ENCODE assay signal across 7 cellular contexts in genomic region chr6:129159242-129159641, GRCh38.
A peak's percentile ranks its signal among the peaks of the same experiment; 100 is the strongest.
DNase-seq lines count a peak whose midpoint lies in the region; ATAC-seq and TF ChIP-seq lines count a peak whose summit lies in the region.
"Not testable (repeated sequence)": the region's sequence is repeated elsewhere in the genome, so short reads cannot be mapped to it uniquely, and the experiment has no call there.

No MANE protein-coding gene starts in this region.

- H3K27me3 ChIP-seq in GM23338 (ENCODE audit: insufficient read depth); SK-N-SH (ENCODE audit: insufficient read depth); fibroblast of lung (ENCODE audit: control insufficient read depth, insufficient read depth, low read length); spleen (replicated peaks in 1 of 7): not testable (repeated sequence)

- not testable (repeated sequence) for H3K4me1 ChIP-seq in GM23338 (ENCODE audit: insufficient read depth); SK-N-SH (ENCODE audit: control insufficient read depth in 1 of 2, insufficient read depth in 2 of 2, low read depth in 1 of 2, low read length in 1 of 2); fibroblast of lung (ENCODE audit: control insufficient read depth, extremely low read depth, insufficient read depth, low read length); spleen

- H3K27ac ChIP-seq in GM23338 (ENCODE audit: low read depth); SK-N-SH (ENCODE audit: low read depth in 2 of 2, low read length in 1 of 2); fibroblast of lung (ENCODE audit: insufficient read depth, low read length); spleen: not testable (repeated sequence)

- not testable (repeated sequence) for H3K79me2 ChIP-seq in GM23338 (replicated peaks; ENCODE audit: insufficient read depth); SK-N-SH (ENCODE audit: insufficient read depth); fibroblast of lung (ENCODE audit: control insufficient read depth, insufficient read depth, low read length)

- not testable (repeated sequence) for H3K4me1 Mint-ChIP-seq in GM23338

- not testable (repeated sequence) for H3K27me3 Mint-ChIP-seq in GM23338 (ENCODE audit: insufficient read depth, low read depth, poor library complexity)

- H4K20me1 ChIP-seq in GM23338 (replicated peaks; ENCODE audit: insufficient read depth); SK-N-SH (ENCODE audit: insufficient read depth); fibroblast of lung (ENCODE audit: control insufficient read depth, extremely low read depth, insufficient read depth, low read length): not testable (repeated sequence)

- TF ChIP-seq RAD21 in SK-N-SH (IDR thresholded peaks at IDR 0.05; ENCODE audit: low read length): not testable (repeated sequence)

- H3K9me2 ChIP-seq in GM23338 (ENCODE audit: insufficient read depth); SK-N-SH: not testable (repeated sequence)

- H3K36me3 ChIP-seq in GM23338 (ENCODE audit: insufficient read depth); SK-N-SH (replicated peaks in 1 of 2; ENCODE audit: control insufficient read depth in 1 of 2, insufficient read depth in 2 of 2, low read length in 1 of 2); fibroblast of lung (ENCODE audit: control insufficient read depth, insufficient read depth, low read length); spleen: not testable (repeated sequence)

- TF ChIP-seq EP300 in SK-N-SH (IDR thresholded peaks at IDR 0.05; ENCODE audit: borderline replicate concordance in 1 of 2, low read depth in 1 of 2, low read length in 1 of 2): not testable (repeated sequence)

- H3K4me3 ChIP-seq in GM23338; SK-N-SH (ENCODE audit: low read depth in 2 of 2, low read length in 1 of 2); fibroblast of lung (replicated peaks in 1 of 4; ENCODE audit: control extremely low read depth in 1 of 4, insufficient read depth in 1 of 4, low read depth in 3 of 4, low read length in 4 of 4); spleen: not testable (repeated sequence)

- TF ChIP-seq POLR2A in spleen (IDR thresholded peaks at IDR 0.05): not testable (repeated sequence)

- not testable (repeated sequence) for H3K9me3 Mint-ChIP-seq in GM23338

- intact Hi-C loops in left ventricle myocardium superior (cut with micrococcal nuclease); spleen (cut with DNase I; ENCODE audit: low total_unique reads): not testable (repeated sequence)

- H3K4me3 Mint-ChIP-seq in GM23338: not testable (repeated sequence)

- CTCF ChIA-PET in SK-N-SH (lab: Yijun Ruan, JAX): not testable (repeated sequence)

- not testable (repeated sequence) for H3K36me3 Mint-ChIP-seq in GM23338 (ENCODE audit: low read depth)

- not testable (repeated sequence) for H3K9me3 ChIP-seq in SK-N-SH; fibroblast of lung (ENCODE audit: control insufficient read depth, insufficient read depth, low read depth, low read length); spleen

- POLR2A ChIA-PET in SK-N-SH (lab: Yijun Ruan, JAX): not testable (repeated sequence)

- DNase-seq in GM23338 (ENCODE audit: low spot score); SK-N-SH; fibroblast of lung (ENCODE audit: low read depth in 2 of 2); left ventricle myocardium superior: not testable (repeated sequence)
- peak; percentile 65 for DNase-seq in NCI-H1105 treated with DMSO at 0.1 percent for 48 hours (lab: John Stamatoyannopoulos, UW)
- DNase-seq in RPMI7951 (ENCODE audit: low read depth): peak; percentile 12
- peak; percentile 49 for DNase-seq in spleen

- H3K9ac ChIP-seq in SK-N-SH; fibroblast of lung (ENCODE audit: insufficient read depth, low read length): not testable (repeated sequence)

- H3F3A ChIP-seq in GM23338 (replicated peaks; ENCODE audit: low read depth); SK-N-SH (replicated peaks; ENCODE audit: insufficient read depth): not testable (repeated sequence)

- WGBS in SK-N-SH (ENCODE audit: low lambda C conversion rate): 51% methylated on average over 17 of the region's 17 CpGs
- WGBS in spleen, 5 donors: 74 to 87% (median 82%) methylated on average over 17 of the region's 17 CpGs

- H3K4me2 ChIP-seq in GM23338, SK-N-SH: not testable (repeated sequence)
- H3K4me2 ChIP-seq in fibroblast of lung (ENCODE audit: extremely low read depth, insufficient read depth, low read length): peak overlapping the region; percentile 23

- TF ChIP-seq CTCF in GM23338 (conservative IDR thresholded peaks at IDR 0.05; ENCODE audit: low read depth in 2 of 2); SK-N-SH (IDR thresholded peaks at IDR 0.05); fibroblast of lung (conservative IDR thresholded peaks at IDR 0.05 in 1 of 2, IDR thresholded peaks at IDR 0.05 in 1 of 2; ENCODE audit: low read depth in 1 of 2, low read length in 2 of 2); spleen (IDR thresholded peaks at IDR 0.05 in 8 of 11, conservative IDR thresholded peaks at IDR 0.05 in 3 of 11): not testable (repeated sequence)

- not testable (repeated sequence) for ATAC-seq in GM23338
- ATAC-seq in left ventricle myocardium superior: peak; percentile 16

- H2AFZ ChIP-seq in GM23338 (peak overlapping the region; percentile 12; the same call in 1 of the 2 replicates), SK-N-SH (ENCODE audit: low read depth) (0 out of 2 replicates have a peak overlapping the region, but pooled peaks have one; percentile 54), fibroblast of lung (ENCODE audit: low read length) (peak overlapping the region; percentile 19)

- not testable (repeated sequence) for H3K27ac Mint-ChIP-seq in GM23338
